1 cellular context compared by ENCODE assay signal in genomic region chr17:954431-955164, GRCh38.
TF ChIP-seq lines count a peak whose summit lies in the region.

No MANE protein-coding gene starts in this region.

TF ChIP-seq in GM23338, 12 proteins besides CTCF, POLR2A, EP300 and RAD21 (continued from another document):
- no peak for TF ChIP-seq REST (IDR thresholded peaks at IDR 0.05; ENCODE audit: unreplicated experiment)
